In the genomic region with DNA sequence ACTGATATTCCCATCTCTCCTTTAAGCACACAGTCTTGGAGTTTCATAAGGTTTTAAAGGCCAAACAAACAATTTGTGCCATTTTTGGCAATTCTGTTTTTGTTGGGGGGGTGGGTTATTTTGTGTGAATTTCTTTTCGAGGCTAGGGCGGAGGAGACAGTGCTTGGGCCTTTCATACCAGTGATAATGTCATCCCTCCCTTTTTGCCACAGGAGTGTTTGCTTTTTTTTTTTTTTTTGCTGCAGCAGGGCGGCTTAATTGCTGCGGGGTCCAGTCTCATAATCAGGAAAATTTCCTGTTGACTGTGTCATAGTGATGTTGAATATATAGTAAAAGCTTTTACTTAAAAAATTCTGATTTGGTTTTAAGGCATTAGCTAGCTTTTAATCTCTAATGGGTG, we compare ENCODE assay signal across 1 cellular context.
TF ChIP-seq lines count a peak whose summit lies in the region.

No MANE protein-coding gene starts in this region.

TF ChIP-seq in H1, 55 proteins besides CTCF, POLR2A, EP300 and RAD21 (continued from another document):
- no peak for TF ChIP-seq CTBP2 (IDR thresholded peaks at IDR 0.05; ENCODE audit: borderline replicate concordance, insufficient read depth, insufficient read length, low read length)
- TF ChIP-seq, protein P1, sequence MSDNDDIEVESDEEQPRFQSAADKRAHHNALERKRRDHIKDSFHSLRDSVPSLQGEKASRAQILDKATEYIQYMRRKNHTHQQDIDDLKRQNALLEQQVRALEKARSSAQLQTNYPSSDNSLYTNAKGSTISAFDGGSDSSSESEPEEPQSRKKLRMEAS (IDR thresholded peaks at IDR 0.05): no peak
